14 cellular contexts compared by ENCODE assay signal in the genomic region with DNA sequence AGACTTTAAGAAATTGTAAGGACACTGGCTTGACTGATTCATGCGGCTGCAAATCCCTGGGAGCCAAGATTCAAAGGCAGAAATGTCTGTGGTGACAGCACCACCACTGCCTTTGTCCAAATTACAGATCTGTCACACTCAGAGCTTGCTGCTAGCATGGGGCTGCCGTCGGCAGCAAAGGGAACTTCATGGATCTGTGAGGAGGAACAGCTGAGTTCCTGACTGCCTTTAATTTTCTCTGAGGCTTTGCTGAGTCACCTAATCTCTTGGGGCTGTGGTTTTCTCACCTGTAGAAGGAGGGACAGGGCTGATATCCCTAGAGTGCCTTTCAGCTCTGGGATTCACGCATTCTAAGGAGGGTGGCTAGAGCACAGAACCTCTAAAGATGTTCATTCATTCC. TPM values are rescaled to one million over a fixed set of nuclear protein-coding genes. Genes with fewer than 3 reads are reported as not detected.
DNase-seq lines count a peak whose midpoint lies in the region; ATAC-seq and TF ChIP-seq lines count a peak whose summit lies in the region.
"Had no signal": no experiment of that assay in that cellular context is flagged by ENCODE, and none has a peak within 500 bp of the region (broad histone marks: within the 10 kb centered on the region; RNA-seq: fewer than 3 reads in every experiment).

No MANE protein-coding gene starts in this region.

- no peaks in the 10 kb centered on the region for H3K27me3 ChIP-seq in PC-3 (ENCODE audit: low read length)
- H3K27me3 ChIP-seq: ovary, uterus had no signal

- POLR2A ChIA-PET in PC-3 (lab: Charles Lee; ENCODE audit: unreplicated experiment) = no interaction called here

- H3K27ac ChIP-seq in PC-3 (ENCODE audit: low read length) (no peak overlapping the region), epithelial cell of prostate (peak overlapping the region; percentile 75), skin epidermis (peak overlapping the region in 16 of 21 experiments; percentile 9 to 83 (median 57))
- H3K27ac ChIP-seq: ovary, uterus had no signal

- H3K4me2 ChIP-seq in PC-3 (ENCODE audit: low read length) = no peak overlapping the region

- H3K4me3 ChIP-seq in PC-3 (ENCODE audit: low read length) (no peak overlapping the region), skin epidermis (no peak overlapping the region)
- H3K4me3 ChIP-seq: ovary, uterus had no signal

- TF ChIP-seq CTCF in PC-3 (conservative IDR thresholded peaks at IDR 0.05; ENCODE audit: low read depth, low read length) = no peak

- DNase-seq in SKM-1 treated with dmso at 0.1 percent for 144 hours (lab: John Stamatoyannopoulos, UW; ENCODE audit: unreplicated experiment) = peak; percentile 35
- DNase-seq in SKM-1 (lab: John Stamatoyannopoulos, UW; ENCODE audit: unreplicated experiment) = no peak
- DNase-seq in PC-3 = peak; percentile 28
- no peak for DNase-seq in epithelial cell of prostate (ENCODE audit: low read depth, low spot score)
- no peak for DNase-seq in dermis blood vessel endothelial cell
- DNase-seq: NCI-H187; ovary; stimulated activated CD8-positive, alpha-beta memory T cell treated with anti-CD3 and anti-CD28 coated beads, Interleukin-4, amount 100 ng/mL, for 48 hours; uterus had no signal

- H3K79me2 ChIP-seq in PC-3 (ENCODE audit: low read length) = no peaks in the 10 kb centered on the region

- CTCF ChIA-PET in PC-3 (lab: Charles Lee) = interaction anchor here (1.5 kb wide), 1 partner anchor 40 kb away, joined by 3 read pairs; no protein-coding TSS in a partner anchor

- no TSS peak for BruUV-seq in PC-3 (replicated peaks; lab: Mats Ljungman, UMichigan)

- H3K9me2 ChIP-seq in PC-3 (replicated peaks; ENCODE audit: low read length) = no peaks in the 10 kb centered on the region

- intact Hi-C loops in PC-3 (cut with micrococcal nuclease) = loop anchor here (5.0 kb wide), 1 partner anchor 38 kb away; no protein-coding TSS in a partner anchor

- H3K9me3 ChIP-seq in PC-3 (ENCODE audit: low read length) = no peaks in the 10 kb centered on the region
- H3K9me3 ChIP-seq: ovary, uterus had no signal

- H3K9ac ChIP-seq in PC-3 (ENCODE audit: low read length) = no peak overlapping the region

- H3K36me3 ChIP-seq in PC-3 (ENCODE audit: low read depth, low read length) = peaks cover 10% of the 10 kb centered on the region
- H3K36me3 ChIP-seq: ovary, uterus had no signal

- H4K20me1 ChIP-seq in PC-3 (ENCODE audit: low read length) = no peaks in the 10 kb centered on the region

- H3F3A ChIP-seq in PC-3 (ENCODE audit: low read length, unreplicated experiment) = peaks cover 5% of the 10 kb centered on the region

- peaks cover 15% of the 10 kb centered on the region for H3K4me1 ChIP-seq in PC-3 (ENCODE audit: insufficient read depth, low read length)
- H3K4me1 ChIP-seq: uterus had no signal

- no peak for ATAC-seq in PC-3
- ATAC-seq in HG03460 (IDR thresholded peaks at IDR 0.05; ENCODE audit: unreplicated experiment) = no peak
- ATAC-seq in GM21619 (IDR thresholded peaks at IDR 0.05; ENCODE audit: unreplicated experiment) = no peak
- ATAC-seq: activated T-helper 17 cell treated with anti-CD3 and anti-CD28 coated beads, Interleukin-2, amount 50 U/mL, for 72 hours; T-cell had no signal

- no peak overlapping the region for H2AFZ ChIP-seq in PC-3 (ENCODE audit: low read length)

RNA-seq across cellular contexts. Expression of a gene that starts 4.1 kb away (rescaled TPM):
- 30.4 TPM in 2 replicates for total RNA-seq in PC-3 (2014; rRNA removed)
- not detected in 2 replicates for total RNA-seq in dermis blood vessel endothelial cell

RNA-seq across cellular contexts. Expression of a gene that starts 48.1 kb away (rescaled TPM):
- total RNA-seq in PC-3 (2014; rRNA removed) = 1.2 and 1.4 TPM in 2 replicates
- not detected in 2 replicates for total RNA-seq in dermis blood vessel endothelial cell
- total RNA-seq: activated T-helper 17 cell treated with anti-CD3 and anti-CD28 coated beads, Interleukin-2, amount 50 U/mL, for 72 hours had no signal

Comparison
In these comparisons a context has a peak if more than half of its experiments do, and no peak if none do; other contexts are left out.
1. DNase-seq: peak in SKM-1 treated with dmso at 0.1 percent for 144 hours (single experiment) and PC-3 (single experiment); none in SKM-1 (single experiment), epithelial cell of prostate (single experiment) and dermis blood vessel endothelial cell (single experiment).
2. RNA of a gene that starts 4.1 kb away (total RNA-seq): 30.4 TPM in PC-3; not detected in dermis blood vessel endothelial cell; every median in the first group is over 10 times any median in the second.